In the genomic region with DNA sequence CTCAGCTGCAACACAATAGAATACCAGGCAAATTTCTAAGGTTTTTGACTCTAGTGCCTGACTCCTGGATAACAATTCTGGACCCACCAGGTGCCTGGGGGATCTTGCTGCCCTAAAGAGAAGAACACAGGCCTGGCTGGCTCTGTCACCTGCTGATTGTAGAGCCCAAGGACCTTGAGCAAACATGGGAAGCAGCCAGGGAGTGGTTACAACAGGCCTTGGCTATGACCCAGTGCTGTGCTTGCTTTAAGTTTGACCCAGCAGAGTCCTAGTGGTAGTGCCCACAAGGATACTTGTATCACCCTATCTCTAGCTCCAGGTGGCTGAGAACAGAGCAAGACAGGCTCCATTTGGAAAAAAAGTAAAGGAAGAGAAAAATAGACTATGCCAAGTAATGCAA, we compare ENCODE assay signal across 26 cellular contexts.
"Had no signal": no experiment of that assay in that cellular context is flagged by ENCODE, and none has a peak within 500 bp of the region (broad histone marks: within the 10 kb centered on the region; RNA-seq: fewer than 3 reads in every experiment).

No MANE protein-coding gene starts in this region.

- H3K4me1 ChIP-seq: left lung, lower lobe of right lung, parathyroid adenoma, psoas muscle, suprapubic skin, tibial artery, upper lobe of right lung had no signal

- H3K4me3 Mint-ChIP-seq: naive thymus-derived CD8-positive, alpha-beta T cell; nephron; neural crest cell; stimulated activated naive B cell treated with anti-CD40 and anti-IgM and Interleukin-4, amounts not matched to agents 10 μg/mL and 1 μg/mL and 100 μg/mL, for 72 hours had no signal

- H3K4me1 Mint-ChIP-seq: naive thymus-derived CD8-positive, alpha-beta T cell; nephron; neural crest cell; stimulated activated naive B cell treated with anti-CD40 and anti-IgM and Interleukin-4, amounts not matched to agents 10 μg/mL and 1 μg/mL and 100 μg/mL, for 72 hours had no signal

- H3K9me3 ChIP-seq: left lung, lower lobe of right lung, psoas muscle, suprapubic skin, thoracic aorta, tibial artery, upper lobe of right lung had no signal

- H3K27ac Mint-ChIP-seq: naive thymus-derived CD8-positive, alpha-beta T cell; nephron; stimulated activated naive B cell treated with anti-CD40 and anti-IgM and Interleukin-4, amounts not matched to agents 10 μg/mL and 1 μg/mL and 100 μg/mL, for 72 hours had no signal

- H3K36me3 ChIP-seq: left lung, lower lobe of right lung, suprapubic skin, thoracic aorta, tibial artery, upper lobe of right lung had no signal

- H3K27ac ChIP-seq: left lung, lower lobe of right lung, parathyroid adenoma, psoas muscle, skin epidermis, suprapubic skin, thoracic aorta, tibial artery, upper lobe of right lung had no signal

- H3K4me3 ChIP-seq: left lung, lower lobe of right lung, psoas muscle, skin epidermis, suprapubic skin, thoracic aorta, tibial artery, upper lobe of right lung had no signal

- H3K36me3 Mint-ChIP-seq: naive thymus-derived CD8-positive, alpha-beta T cell; stimulated activated naive B cell treated with anti-CD40 and anti-IgM and Interleukin-4, amounts not matched to agents 10 μg/mL and 1 μg/mL and 100 μg/mL, for 72 hours had no signal

- H3K9ac ChIP-seq: parathyroid adenoma had no signal

- DNase-seq: hippocampal formation; kidney glomerular epithelial cell; left cardiac atrium; left lung; lower lobe of right lung; mammary epithelial cell; mesenchymal stem cell; naive thymus-derived CD8-positive, alpha-beta T cell; nucleus accumbens; psoas muscle; stimulated activated CD4-positive, alpha-beta T cell treated with anti-CD3 and anti-CD28 coated beads, Interleukin-12 subunit alpha, Interleukin-12 subunit beta, amount 100 ng/mL, for 4 hours; stimulated activated CD4-positive, alpha-beta T cell treated with anti-CD3 and anti-CD28 coated beads, Interleukin-15, amount 100 ng/mL, for 24 hours; stimulated activated CD4-positive, alpha-beta T cell treated with anti-CD3 and anti-CD28 coated beads, Interleukin-2, amount 100 ng/mL, for 24 hours; stimulated activated CD4-positive, alpha-beta T cell treated with anti-CD3 and anti-CD28 coated beads, Interleukin-4, amount 100 ng/mL, for 1 hour; stimulated activated naive B cell treated with anti-CD40 and anti-IgM and Interleukin-4, amounts not matched to agents 10 μg/mL and 1 μg/mL and 100 μg/mL, for 72 hours; stimulated activated naive CD8-positive, alpha-beta T cell treated with anti-CD3 and anti-CD28 coated beads, Interleukin-15, Interleukin-2, amounts not matched to agents 100 U/mL and 50 U/mL, for 24 hours; tibial artery; trophoblast cell; upper lobe of right lung had no signal

- ATAC-seq: left cardiac atrium; left lung; lower lobe of right lung; naive thymus-derived CD8-positive, alpha-beta T cell; psoas muscle; sciatic nerve; stimulated activated naive B cell treated with anti-CD40 and anti-IgM and Interleukin-4, amounts not matched to agents 10 μg/mL and 1 μg/mL and 100 μg/mL, for 72 hours; stimulated activated naive CD8-positive, alpha-beta T cell treated with anti-CD3 and anti-CD28 coated beads, Interleukin-15, Interleukin-2, amounts not matched to agents 100 U/mL and 50 U/mL, for 24 hours; upper lobe of right lung had no signal

- H3K27me3 Mint-ChIP-seq: naive thymus-derived CD8-positive, alpha-beta T cell; stimulated activated naive B cell treated with anti-CD40 and anti-IgM and Interleukin-4, amounts not matched to agents 10 μg/mL and 1 μg/mL and 100 μg/mL, for 72 hours had no signal

- H3K27me3 ChIP-seq: left lung, suprapubic skin, tibial artery, upper lobe of right lung had no signal
